28 cellular contexts compared by ENCODE assay signal in genomic region chr17:60148300-60148838, GRCh38. TPM values are rescaled to one million over a fixed set of nuclear protein-coding genes. Genes with fewer than 3 reads are reported as not detected.
DNase-seq lines count a peak whose midpoint lies in the region; ATAC-seq and TF ChIP-seq lines count a peak whose summit lies in the region.
"Had no signal": no experiment of that assay in that cellular context is flagged by ENCODE, and none has a peak within 500 bp of the region (broad histone marks: within the 10 kb centered on the region; RNA-seq: fewer than 3 reads in every experiment).

No MANE protein-coding gene starts in this region.

- no peak overlapping the region for H2BK12ac ChIP-seq in mesenchymal stem cell (ENCODE audit: low read length in 2 of 2)

- no peaks in the 10 kb centered on the region for H3K9me3 ChIP-seq in SK-N-SH
- H3K9me3 ChIP-seq in HEK293 (ENCODE audit: control insufficient read depth, insufficient read depth, low read depth, low read length), result no peaks in the 10 kb centered on the region
- no peaks in the 10 kb centered on the region for H3K9me3 ChIP-seq in transverse colon
- H3K9me3 ChIP-seq in mesenchymal stem cell (ENCODE audit: control insufficient read depth, low read length), result no peaks in the 10 kb centered on the region
- no peaks in the 10 kb centered on the region for H3K9me3 ChIP-seq in GM23248 (ENCODE audit: low read depth)
- H3K9me3 ChIP-seq: breast epithelium, gastrocnemius medialis had no signal

- no peak overlapping the region for H3K18ac ChIP-seq in mesenchymal stem cell (ENCODE audit: low read depth in 1 of 2, low read length in 2 of 2)

- H2BK120ac ChIP-seq in mesenchymal stem cell (ENCODE audit: low read depth, low read length), result no peak overlapping the region

- POLR2A ChIA-PET in SK-N-SH (lab: Yijun Ruan, JAX) (no interaction called here), HEK293 (lab: Yijun Ruan, JAX) (no interaction called here)

- H3K27me3 ChIP-seq in SK-N-SH (ENCODE audit: insufficient read depth), result peaks cover 28% of the 10 kb centered on the region
- H3K27me3 ChIP-seq in transverse colon, result peaks cover 83% of the 10 kb centered on the region
- peaks cover 79 to 85% of the 10 kb centered on the region in 2 experiments for H3K27me3 ChIP-seq in mesenchymal stem cell (ENCODE audit: control insufficient read depth in 1 of 2, insufficient read depth in 1 of 2, low read length in 2 of 2)
- peaks cover 46% of the 10 kb centered on the region for H3K27me3 ChIP-seq in GM23248 (replicated peaks; ENCODE audit: insufficient read depth)

- no peak for TF ChIP-seq RAD21 in SK-N-SH (IDR thresholded peaks at IDR 0.05; ENCODE audit: low read length)

- H3K27ac ChIP-seq in SK-N-SH (ENCODE audit: low read depth in 2 of 2, low read length in 1 of 2), result no peak overlapping the region
- H3K27ac ChIP-seq in HEK293 (ENCODE audit: extremely low read depth, low read depth, low read length), result no peak overlapping the region
- H3K27ac ChIP-seq in transverse colon, result peak overlapping the region in 3 of 4 donors; percentile 34 to 57 (median 39)
- H3K27ac ChIP-seq in mesenchymal stem cell (ENCODE audit: low read length, poor library complexity, severe bottlenecking), result no peak overlapping the region
- H3K27ac ChIP-seq in GM23248, result no peak overlapping the region
- H3K27ac ChIP-seq: breast epithelium, gastrocnemius medialis, parathyroid adenoma, skin epidermis had no signal

- no peak overlapping the region for H3K4ac ChIP-seq in mesenchymal stem cell (ENCODE audit: low read depth in 1 of 2, low read length in 2 of 2)

- CTCF ChIA-PET in SK-N-SH (lab: Yijun Ruan, JAX) (interaction anchor here (0.8 to 2.5 kb wide), 7 partner anchors 10 to 492 kb away, joined by 3 to 14 read pairs (median 3); no protein-coding TSS in a partner anchor), HEK293 (lab: Yijun Ruan, JAX) (interaction anchor here (0.6 kb wide), 1 partner anchor 502 kb away, joined by 3 read pairs; no protein-coding TSS in a partner anchor)

- 88% methylated on average over 4 of the region's 4 CpGs for WGBS in SK-N-SH (ENCODE audit: low lambda C conversion rate)
- WGBS in transverse colon (ENCODE audit: low coverage in 1 of 2), 2 donors, result 37% methylated on average over 4 of the region's 4 CpGs; no CpG with 5 or more reads in 1 of the 2 donors
- WGBS in mesenchymal stem cell, result 16% methylated on average over 2 of the region's 4 CpGs
- 53 to 60% methylated on average over 4 of the region's 4 CpGs for WGBS in GM23248 (ENCODE audit: low coverage in 1 of 2, low lambda C conversion rate in 2 of 2, missing lambda C conversion rate in 2 of 2), 2 experiments

- ATAC-seq in SK-N-SH treated with all-trans-retinoic acid at 6 μM for 48 hours, result no peak; the same call in 2 of the 3 replicates
- no peak for ATAC-seq in left ventricle myocardium superior
- ATAC-seq: gastrocnemius medialis, K562 had no signal

- H3K14ac ChIP-seq in mesenchymal stem cell (ENCODE audit: low read length in 2 of 2), result no peak overlapping the region

- H3K9me2 ChIP-seq in SK-N-SH, result no peaks in the 10 kb centered on the region
- H3K9me2 ChIP-seq in GM23248 (ENCODE audit: insufficient read depth), result no peaks in the 10 kb centered on the region

- no peak overlapping the region for H2BK15ac ChIP-seq in mesenchymal stem cell (ENCODE audit: low read depth, poor library complexity, severe bottlenecking)

- no peak for TF ChIP-seq CTCF in SK-N-SH (IDR thresholded peaks at IDR 0.05)
- no peak for TF ChIP-seq CTCF in HEK293 (tag by site-specific recombination; IDR thresholded peaks at IDR 0.05)
- no peak for TF ChIP-seq CTCF in transverse colon (IDR thresholded peaks at IDR 0.05)

- H3F3A ChIP-seq in SK-N-SH (replicated peaks; ENCODE audit: insufficient read depth) (no peaks in the 10 kb centered on the region), GM23248 (ENCODE audit: insufficient read depth) (0 out of 2 replicates have a peak, but pooled peaks cover under 1% of the 10 kb centered on the region)

- no peak overlapping the region for H2BK5ac ChIP-seq in mesenchymal stem cell (ENCODE audit: low read depth, low read length, poor library complexity, severe bottlenecking)

- no peaks in the 10 kb centered on the region for H3K79me1 ChIP-seq in mesenchymal stem cell (replicated peaks; ENCODE audit: low read length, poor library complexity, severe bottlenecking)

- H2AFZ ChIP-seq in SK-N-SH (ENCODE audit: low read depth) (no peak overlapping the region), mesenchymal stem cell (ENCODE audit: low read depth, low read length) (no peak overlapping the region), GM23248 (no peak overlapping the region)
- H2AFZ ChIP-seq: parathyroid adenoma had no signal

- in situ Hi-C loops in transverse colon (cut with MboI; ENCODE audit: low pct_ligation_motif_present in 1 of 4, low pct_unique_long_range_greater_than_20kb in 1 of 4, low sequenced_read_pairs in 3 of 4), result loop anchor here in 3 of 4 donors (25.0 kb wide), 2 partner anchors 264 to 289 kb away; partner anchors contain the start of gene CHCT1 (in 1 of the 3)
- in situ Hi-C loops in GM23248 (cut with MboI), result no loop called here

- intact Hi-C loops in transverse colon (cut with DNase I; ENCODE audit: low total_unique reads), result loop anchor here (10.0 kb wide), 1 partner anchor 286 kb away; no protein-coding TSS in a partner anchor
- intact Hi-C loops in left ventricle myocardium superior (cut with micrococcal nuclease), result no loop called here

- peaks cover 4 to 7% of the 10 kb centered on the region in 2 experiments; a peak in 1 of 4 replicates for H3K4me1 ChIP-seq in SK-N-SH (ENCODE audit: control insufficient read depth in 1 of 2, insufficient read depth in 2 of 2, low read depth in 1 of 2, low read length in 1 of 2)
- H3K4me1 ChIP-seq in HEK293 (ENCODE audit: control insufficient read depth, insufficient read depth, low read length), result no peaks in the 10 kb centered on the region
- peaks cover 0 to 28% (median 18%) of the 10 kb centered on the region in 4 donors for H3K4me1 ChIP-seq in transverse colon
- peaks cover 25% of the 10 kb centered on the region for H3K4me1 ChIP-seq in mesenchymal stem cell (ENCODE audit: control insufficient read depth, insufficient read depth, low read depth, low read length)
- H3K4me1 ChIP-seq in GM23248 (ENCODE audit: insufficient read depth), result peaks cover under 1% of the 10 kb centered on the region; the same call in 1 of the 2 replicates
- H3K4me1 ChIP-seq: breast epithelium, parathyroid adenoma had no signal

- no peaks in the 10 kb centered on the region for H3K36me3 ChIP-seq in SK-N-SH (replicated peaks in 1 of 2; ENCODE audit: control insufficient read depth in 1 of 2, insufficient read depth in 2 of 2, low read length in 1 of 2)
- H3K36me3 ChIP-seq in HEK293 (ENCODE audit: control insufficient read depth in 2 of 2, insufficient read depth in 1 of 2, low read length in 2 of 2), result no peaks in the 10 kb centered on the region
- H3K36me3 ChIP-seq in transverse colon, result no peaks in the 10 kb centered on the region
- no peaks in the 10 kb centered on the region for H3K36me3 ChIP-seq in mesenchymal stem cell (ENCODE audit: control insufficient read depth in 1 of 2, insufficient read depth in 2 of 2, low read depth in 1 of 2, low read length in 2 of 2)
- no peaks in the 10 kb centered on the region for H3K36me3 ChIP-seq in GM23248 (ENCODE audit: low read depth)
- H3K36me3 ChIP-seq: breast epithelium, gastrocnemius medialis had no signal

- no peak for TF ChIP-seq POLR2A in transverse colon (IDR thresholded peaks at IDR 0.05)

- H3K9ac ChIP-seq in SK-N-SH, result no peak overlapping the region
- no peak overlapping the region for H3K9ac ChIP-seq in mesenchymal stem cell (ENCODE audit: low read length)
- no peak overlapping the region for H3K9ac ChIP-seq in GM23248
- H3K9ac ChIP-seq: parathyroid adenoma had no signal

- H4K91ac ChIP-seq in mesenchymal stem cell (ENCODE audit: low read length), result no peak overlapping the region

- H3K23ac ChIP-seq in mesenchymal stem cell (ENCODE audit: low read length in 2 of 2), result no peak overlapping the region

- TF ChIP-seq EP300 in SK-N-SH (IDR thresholded peaks at IDR 0.05; ENCODE audit: borderline replicate concordance in 1 of 2, low read depth in 1 of 2, low read length in 1 of 2), result no peak
- no peak for TF ChIP-seq EP300 in transverse colon (IDR thresholded peaks at IDR 0.05; ENCODE audit: low read depth)

- H3K4me2 ChIP-seq in SK-N-SH, result no peak overlapping the region
- no peak overlapping the region for H3K4me2 ChIP-seq in mesenchymal stem cell (ENCODE audit: low read length, poor library complexity, severe bottlenecking)
- H3K4me2 ChIP-seq in GM23248 (ENCODE audit: unreplicated experiment), result no peak overlapping the region

- H3K79me2 ChIP-seq in SK-N-SH (ENCODE audit: insufficient read depth), result no peaks in the 10 kb centered on the region
- H3K79me2 ChIP-seq in GM23248 (ENCODE audit: insufficient read depth), result no peaks in the 10 kb centered on the region
- H3K79me2 ChIP-seq: parathyroid adenoma had no signal

- H4K20me1 ChIP-seq in SK-N-SH (ENCODE audit: insufficient read depth) (no peaks in the 10 kb centered on the region), GM23248 (ENCODE audit: insufficient read depth) (no peaks in the 10 kb centered on the region)

- no peak overlapping the region for H4K8ac ChIP-seq in mesenchymal stem cell (ENCODE audit: low read length)

- DNase-seq in SK-N-SH (peak; percentile 20), epidermal melanocyte (ENCODE audit: insufficient read length, low spot score) (peak; percentile 12), transverse colon (no peak), mesenchymal stem cell (no peak), GM23248 (no peak), left ventricle myocardium superior (no peak)
- DNase-seq: activated CD4-positive, alpha-beta T cell treated with anti-CD3 and anti-CD28 coated beads for 4 hours; activated naive CD4-positive, alpha-beta T cell treated with anti-CD3 and anti-CD28 coated beads, Interleukin-2, amount 50 U/mL, for 16 hours; activated T-cell treated with anti-CD3 and anti-CD28 coated beads for 4 hours; amygdala; CD8-positive, alpha-beta memory T cell; DMS 273 treated with DMSO at 0.1 percent for 48 hours; gastrocnemius medialis; NCI-H1105; NCI-H1930; nephron progenitor cell; retina; SHP77 treated with DMSO at 0.1 percent for 48 hours; stimulated activated naive CD4-positive, alpha-beta T cell had no signal

- H3K4me3 ChIP-seq in SK-N-SH (ENCODE audit: low read depth in 2 of 2, low read length in 1 of 2), result no peak overlapping the region
- no peak overlapping the region for H3K4me3 ChIP-seq in HEK293 (ENCODE audit: low read depth, low read length)
- H3K4me3 ChIP-seq in transverse colon, result no peak overlapping the region
- H3K4me3 ChIP-seq in mesenchymal stem cell (ENCODE audit: insufficient read depth in 1 of 2, low read depth in 1 of 2, low read length in 2 of 2), result no peak overlapping the region
- H3K4me3 ChIP-seq in GM23248, result no peak overlapping the region
- H3K4me3 ChIP-seq: breast epithelium, gastrocnemius medialis, K562, skin epidermis had no signal

- H2AK5ac ChIP-seq in mesenchymal stem cell (ENCODE audit: low read length, severe bottlenecking), result no peak overlapping the region

RNA-seq across cellular contexts. Expression of gene CA4, which starts 1.4 kb away (rescaled TPM):
- polyA plus RNA-seq in SK-N-SH (2012; rRNA removed) (0.15 and 0.21 TPM in 2 replicates), GM23248 (2016; fragmentation: Nextera tagmentation; extraction: Ambion mirVana) (not detected in 2 replicates)
- polyA plus RNA-seq in SK-N-SH (2012; cell fraction: cytosol; rRNA removed), result 0.04 and 0.10 TPM in 2 replicates
- polyA plus RNA-seq in SK-N-SH (2012; cell fraction: nucleus; rRNA removed), result 0.12 and 0.31 TPM in 2 replicates
- total RNA-seq in transverse colon (100 to 1,000 TPM in 3 of 4 donors, 10 to 100 TPM in 1; 15.7 to 359 (median 246) TPM), left ventricle myocardium superior (17.0 TPM)
- polyA plus RNA-seq in mesenchymal stem cell (2013, experiment 1 of 2), result not detected
- polyA plus RNA-seq in mesenchymal stem cell (2013, experiment 2 of 2), result not detected
- not detected in 2 replicates for total RNA-seq in GM23248 (2014; rRNA removed; shearing (Covaris generic))
- total RNA-seq: A673; activated T-helper 2 cell treated with anti-CD3 and anti-CD28 coated beads, Interferon-gamma antibody, Interleukin-2, Interleukin-4, amounts not matched to agents 10 μg/mL and 5 μg/mL and 100 μg/mL, durations not matched to agents 14 hours and 24 hours and 36 hours; CD8-positive, alpha-beta memory T cell; HT1080 had no signal
- polyA plus RNA-seq: CD8-positive, alpha-beta memory T cell had no signal

Comparison
In these comparisons a context has a peak if more than half of its experiments do, and no peak if none do; other contexts are left out.
1. DNase-seq: peak in SK-N-SH (single experiment) and epidermal melanocyte (single experiment); none in transverse colon (single experiment), mesenchymal stem cell (single experiment), GM23248 (single experiment) and left ventricle myocardium superior (single experiment).
2. H3K27ac ChIP-seq: peak in transverse colon (3 of 4); none in SK-N-SH (0 of 2), HEK293 (single experiment), mesenchymal stem cell (single experiment) and GM23248 (single experiment).
3. RNA of gene CA4, which starts 1.4 kb away (total RNA-seq): 15.7 to 359 TPM in transverse colon and 17.0 TPM in left ventricle myocardium superior (single experiment); not detected in GM23248; every median in the first group is over 10 times any median in the second.